Comparison of ENCODE assay signal across 14 cellular contexts in genomic region chr5:19240150-19240549, GRCh38.
A peak's percentile ranks its signal among the peaks of the same experiment; 100 is the strongest.
DNase-seq lines count a peak whose midpoint lies in the region; TF ChIP-seq lines count a peak whose summit lies in the region.
"Had no signal": no experiment of that assay in that cellular context is flagged by ENCODE, and none has a peak within 500 bp of the region (broad histone marks: within the 10 kb centered on the region; RNA-seq: fewer than 3 reads in every experiment).

No MANE protein-coding gene starts in this region.

- no peaks in the 10 kb centered on the region for H3K4me1 Mint-ChIP-seq in T-helper 2 cell treated with Interferon-gamma antibody and Interleukin-4, amounts not matched to agents 5 μg/mL and 100 μg/mL, for 36 hours (ENCODE audit: low read depth)
- H3K4me1 Mint-ChIP-seq: activated naive CD4-positive, alpha-beta T cell treated with anti-CD3 and anti-CD28 coated beads, Interleukin-2, amount 50 U/mL, for 24 hours; stimulated activated effector memory CD8-positive, alpha-beta T cell treated with anti-CD3 and anti-CD28 coated beads, Interleukin-12 subunit alpha, Interleukin-12 subunit beta, amount 100 ng/mL, for 72 hours had no signal

- peaks cover 30% of the 10 kb centered on the region for H3K9me3 Mint-ChIP-seq in T-helper 2 cell treated with Interferon-gamma antibody and Interleukin-4, amounts not matched to agents 5 μg/mL and 100 μg/mL, for 36 hours
- H3K9me3 Mint-ChIP-seq: activated naive CD4-positive, alpha-beta T cell treated with anti-CD3 and anti-CD28 coated beads, Interleukin-2, amount 50 U/mL, for 24 hours had no signal

- H3K27me3 Mint-ChIP-seq in T-helper 2 cell treated with Interferon-gamma antibody and Interleukin-4, amounts not matched to agents 5 μg/mL and 100 μg/mL, for 36 hours (ENCODE audit: low read depth): no peaks in the 10 kb centered on the region
- H3K27me3 Mint-ChIP-seq: activated naive CD4-positive, alpha-beta T cell treated with anti-CD3 and anti-CD28 coated beads, Interleukin-2, amount 50 U/mL, for 24 hours had no signal

- no peak overlapping the region for H3K4me3 Mint-ChIP-seq in T-helper 2 cell treated with Interferon-gamma antibody and Interleukin-4, amounts not matched to agents 5 μg/mL and 100 μg/mL, for 36 hours
- H3K4me3 Mint-ChIP-seq: activated naive CD4-positive, alpha-beta T cell treated with anti-CD3 and anti-CD28 coated beads, Interleukin-2, amount 50 U/mL, for 24 hours; stimulated activated effector memory CD8-positive, alpha-beta T cell treated with anti-CD3 and anti-CD28 coated beads, Interleukin-12 subunit alpha, Interleukin-12 subunit beta, amount 100 ng/mL, for 72 hours had no signal

- no peaks in the 10 kb centered on the region for H3K36me3 Mint-ChIP-seq in T-helper 2 cell treated with Interferon-gamma antibody and Interleukin-4, amounts not matched to agents 5 μg/mL and 100 μg/mL, for 36 hours (ENCODE audit: low read depth)
- H3K36me3 Mint-ChIP-seq: activated naive CD4-positive, alpha-beta T cell treated with anti-CD3 and anti-CD28 coated beads, Interleukin-2, amount 50 U/mL, for 24 hours; stimulated activated effector memory CD8-positive, alpha-beta T cell treated with anti-CD3 and anti-CD28 coated beads, Interleukin-12 subunit alpha, Interleukin-12 subunit beta, amount 100 ng/mL, for 72 hours had no signal

- DNase-seq in DMS53 (lab: John Stamatoyannopoulos, UW) (peak; percentile 56), LNCaP clone FGC (ENCODE audit: low read depth) (peak; percentile 11), astrocyte of the cerebellum (ENCODE audit: low read depth) (peak; percentile 27), glomerular visceral epithelial cell (ENCODE audit: extremely low spot score) (peak; percentile 48), NCI-H2196 treated with DMSO at 0.1 percent for 48 hours (lab: John Stamatoyannopoulos, UW; ENCODE audit: unreplicated experiment) (no peak), HuH-7.5 (ENCODE audit: low spot score) (no peak), activated gamma-delta T cell (lab: John Stamatoyannopoulos, UW) (no peak)
- DNase-seq in T-helper 2 cell treated with Interferon-gamma antibody and Interleukin-4, amounts not matched to agents 5 μg/mL and 100 μg/mL, for 36 hours (ENCODE audit: low spot score): no peak
- DNase-seq: kidney; NCI-H187; stimulated activated CD4-positive, alpha-beta T cell treated with anti-CD3 and anti-CD28 coated beads, Interleukin-4, amount 100 ng/mL, for 1 hour had no signal

- TF ChIP-seq CTCF in LNCaP clone FGC (IDR thresholded peaks at IDR 0.05; ENCODE audit: control insufficient read depth, extremely low read depth, insufficient read depth) (no peak), astrocyte of the cerebellum (IDR thresholded peaks at IDR 0.05; ENCODE audit: low read depth, low read length, missing control alignments) (no peak)

- H3K4me3 ChIP-seq in LNCaP clone FGC (ENCODE audit: low read depth, low read length) (no peak overlapping the region), astrocyte of the cerebellum (ENCODE audit: low read depth, low read length) (no peak overlapping the region)
- H3K4me3 ChIP-seq: coronary artery had no signal

- H3K27ac Mint-ChIP-seq in T-helper 2 cell treated with Interferon-gamma antibody and Interleukin-4, amounts not matched to agents 5 μg/mL and 100 μg/mL, for 36 hours: no peak overlapping the region
- H3K27ac Mint-ChIP-seq: activated naive CD4-positive, alpha-beta T cell treated with anti-CD3 and anti-CD28 coated beads, Interleukin-2, amount 50 U/mL, for 24 hours; stimulated activated effector memory CD8-positive, alpha-beta T cell treated with anti-CD3 and anti-CD28 coated beads, Interleukin-12 subunit alpha, Interleukin-12 subunit beta, amount 100 ng/mL, for 72 hours had no signal

- in situ Hi-C loops in astrocyte of the cerebellum (cut with HindIII; ENCODE audit: low sequenced_read_pairs): no loop called here

Comparison
In these comparisons a context has a peak if more than half of its experiments do, and no peak if none do; other contexts are left out.
1. DNase-seq: peak in DMS53 (single experiment), LNCaP clone FGC (single experiment), astrocyte of the cerebellum (single experiment) and glomerular visceral epithelial cell (single experiment); none in NCI-H2196 treated with DMSO at 0.1 percent for 48 hours (single experiment), HuH-7.5 (single experiment), activated gamma-delta T cell (single experiment) and T-helper 2 cell treated with Interferon-gamma antibody and Interleukin-4, amounts not matched to agents 5 μg/mL and 100 μg/mL, for 36 hours (single experiment).